19 cellular contexts compared by ENCODE assay signal in the genomic region with DNA sequence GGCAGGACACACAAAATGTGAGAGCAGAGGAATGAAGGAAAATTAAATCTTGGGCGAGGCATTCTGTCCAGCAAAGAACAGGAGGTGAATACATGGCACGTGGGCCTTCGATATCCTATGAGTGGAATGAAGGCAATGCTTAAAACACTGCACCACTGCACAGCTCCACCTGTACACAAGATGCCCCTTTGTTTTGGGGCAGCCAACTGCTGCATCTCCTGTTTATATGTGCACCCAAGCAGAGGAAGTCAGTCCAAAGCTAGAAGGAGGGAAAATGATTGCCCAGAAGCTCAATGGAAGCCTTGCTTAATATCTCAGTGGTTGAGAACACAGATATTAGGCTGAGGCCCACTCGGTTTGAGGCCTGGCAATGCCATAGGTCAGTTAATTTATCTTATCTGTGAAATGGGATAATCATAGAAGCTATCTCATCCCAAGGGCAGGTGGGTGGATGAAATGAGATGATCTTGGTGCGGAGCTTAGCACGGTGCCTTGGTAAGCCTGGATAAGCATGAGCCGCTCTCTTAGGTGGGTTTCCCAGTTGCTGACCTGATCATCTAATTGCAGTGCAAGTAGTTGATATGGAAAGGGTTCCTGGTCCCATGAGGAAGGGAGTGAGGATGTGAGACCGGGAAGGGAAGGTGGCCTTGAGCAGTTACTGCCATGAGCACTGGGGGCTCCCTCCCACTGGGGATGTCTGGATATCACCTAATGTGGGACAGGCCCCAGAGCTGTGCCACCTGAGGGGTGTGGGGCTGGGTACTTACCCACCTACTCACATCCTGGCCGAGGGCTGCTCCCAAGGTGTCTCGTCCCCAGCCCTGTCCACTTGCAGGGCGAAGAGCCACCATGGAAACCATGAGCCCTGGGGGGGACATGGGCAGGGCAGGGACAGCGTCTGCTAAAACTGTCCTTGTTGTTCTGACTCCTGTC. TPM values are rescaled to one million over a fixed set of nuclear protein-coding genes. Genes with fewer than 3 reads are reported as not detected.
DNase-seq lines count a peak whose midpoint lies in the region; ATAC-seq and TF ChIP-seq lines count a peak whose summit lies in the region.
"Had no signal": no experiment of that assay in that cellular context is flagged by ENCODE, and none has a peak within 500 bp of the region (broad histone marks: within the 10 kb centered on the region; RNA-seq: fewer than 3 reads in every experiment).

No MANE protein-coding gene starts in this region.

- POLR2A ChIA-PET in WTC11 (lab: Charles Lee): interaction anchor here (2.5 kb wide), 1 partner anchor 27 kb away, joined by 10 read pairs; the partner anchor contains the start of gene RRBP1

- H3K79me2 ChIP-seq in GM23338 (replicated peaks; ENCODE audit: insufficient read depth): no peaks in the 10 kb centered on the region

- H3K27ac ChIP-seq in GM23338 (ENCODE audit: low read depth) (no peak overlapping the region), mesenchymal stem cell (ENCODE audit: low read length, poor library complexity, severe bottlenecking) (no peak overlapping the region)
- H3K27ac ChIP-seq: GM23248 had no signal

- no peak overlapping the region for H3K23ac ChIP-seq in mesenchymal stem cell (ENCODE audit: low read length in 2 of 2)

- H2BK120ac ChIP-seq in mesenchymal stem cell (ENCODE audit: low read depth, low read length): peak overlapping the region; percentile 78

- ATAC-seq in GM23338: peak; percentile 32
- ATAC-seq in WTC11: peak; percentile 32; the same call in 1 of the 2 replicates
- no peak for ATAC-seq in activated T-cell treated with anti-CD3 and anti-CD28 coated beads, Interleukin-2, amount 50 U/mL, for 72 hours (replicated peaks in 1 of 2)
- no peak for ATAC-seq in GM19452 (IDR thresholded peaks at IDR 0.05; ENCODE audit: unreplicated experiment)

- no peaks in the 10 kb centered on the region for H4K20me1 ChIP-seq in GM23338 (replicated peaks; ENCODE audit: insufficient read depth)
- H4K20me1 ChIP-seq: BLaER1 had no signal

- no peaks in the 10 kb centered on the region for H3K9me2 ChIP-seq in GM23338 (ENCODE audit: insufficient read depth)

- H3K9me3 ChIP-seq in mesenchymal stem cell (ENCODE audit: control insufficient read depth, low read length): no peaks in the 10 kb centered on the region
- H3K9me3 ChIP-seq: BLaER1, MG63 had no signal

- H2AFZ ChIP-seq in GM23338 (peak overlapping the region; percentile 97), mesenchymal stem cell (ENCODE audit: low read depth, low read length) (no peak overlapping the region)
- H2AFZ ChIP-seq: GM23248 had no signal

- H3K27me3 Mint-ChIP-seq in GM23338 (ENCODE audit: insufficient read depth, low read depth, poor library complexity) (peaks cover 6% of the 10 kb centered on the region), WTC11 (ENCODE audit: low read depth) (no peaks in the 10 kb centered on the region)
- H3K27me3 Mint-ChIP-seq in activated T-cell treated with anti-CD3 and anti-CD28 coated beads, Interleukin-2, amount 50 U/mL, for 72 hours (ENCODE audit: low read depth): no peaks in the 10 kb centered on the region
- no peaks in the 10 kb centered on the region for H3K27me3 Mint-ChIP-seq in activated T-helper 2 cell treated with anti-CD3 and anti-CD28 coated beads, Interferon-gamma antibody, Interleukin-2, Interleukin-4, amounts not matched to agents 10 μg/mL and 5 μg/mL and 100 μg/mL, durations not matched to agents 14 hours and 24 hours and 36 hours (ENCODE audit: low read depth)

- H3K79me1 ChIP-seq in mesenchymal stem cell (replicated peaks; ENCODE audit: low read length, poor library complexity, severe bottlenecking): no peaks in the 10 kb centered on the region

- H3K27ac Mint-ChIP-seq in GM23338 (no peak overlapping the region), WTC11 (no peak overlapping the region; the same call in 1 of the 2 replicates)
- H3K27ac Mint-ChIP-seq in activated T-cell treated with anti-CD3 and anti-CD28 coated beads, Interleukin-2, amount 50 U/mL, for 72 hours: no peak overlapping the region
- H3K27ac Mint-ChIP-seq in activated T-helper 2 cell treated with anti-CD3 and anti-CD28 coated beads, Interferon-gamma antibody, Interleukin-2, Interleukin-4, amounts not matched to agents 10 μg/mL and 5 μg/mL and 100 μg/mL, durations not matched to agents 14 hours and 24 hours and 36 hours: no peak overlapping the region

- H3K4ac ChIP-seq in mesenchymal stem cell (ENCODE audit: low read depth in 1 of 2, low read length in 2 of 2): no peak overlapping the region

- DNase-seq in GM23338 (ENCODE audit: low spot score): no peak
- DNase-seq in WTC11 (ENCODE audit: low spot score): no peak
- no peak for DNase-seq in mesenchymal stem cell
- DNase-seq in renal cortical epithelial cell (ENCODE audit: low read depth): peak; percentile 15
- no peak for DNase-seq in activated T-cell treated with anti-CD3 and anti-CD28 coated beads, Interleukin-2, amount 50 U/mL, for 72 hours
- no peak for DNase-seq in KG1 (lab: John Stamatoyannopoulos, UW)
- no peak for DNase-seq in activated T-helper 2 cell treated with anti-CD3 and anti-CD28 coated beads, Interferon-gamma antibody, Interleukin-2, Interleukin-4, amounts not matched to agents 10 μg/mL and 5 μg/mL and 100 μg/mL, durations not matched to agents 14 hours and 24 hours and 36 hours (ENCODE audit: low spot score)
- DNase-seq: CD8-positive, alpha-beta memory T cell; GDM1; GM23248; Karpas-422; MG63; NCI-H1092; NCI-H2081 treated with DMSO at 0.1 percent for 48 hours; NCI-H524; Right ventricle myocardium superior had no signal

- no peaks in the 10 kb centered on the region for H3K9me3 Mint-ChIP-seq in GM23338
- H3K9me3 Mint-ChIP-seq in WTC11: no peaks in the 10 kb centered on the region
- no peaks in the 10 kb centered on the region for H3K9me3 Mint-ChIP-seq in activated T-cell treated with anti-CD3 and anti-CD28 coated beads, Interleukin-2, amount 50 U/mL, for 72 hours
- no peaks in the 10 kb centered on the region for H3K9me3 Mint-ChIP-seq in activated T-helper 2 cell treated with anti-CD3 and anti-CD28 coated beads, Interferon-gamma antibody, Interleukin-2, Interleukin-4, amounts not matched to agents 10 μg/mL and 5 μg/mL and 100 μg/mL, durations not matched to agents 14 hours and 24 hours and 36 hours
- H3K9me3 Mint-ChIP-seq: CD8-positive, alpha-beta memory T cell had no signal

- peak overlapping the region; percentile 75 for H2BK15ac ChIP-seq in mesenchymal stem cell (ENCODE audit: low read depth, poor library complexity, severe bottlenecking)

- peak overlapping the region; percentile 19 to 29 for H3K18ac ChIP-seq in mesenchymal stem cell (ENCODE audit: low read depth in 1 of 2, low read length in 2 of 2)

- H3K4me3 Mint-ChIP-seq in GM23338 (no peak overlapping the region), WTC11 (no peak overlapping the region)
- H3K4me3 Mint-ChIP-seq in activated T-cell treated with anti-CD3 and anti-CD28 coated beads, Interleukin-2, amount 50 U/mL, for 72 hours: no peak overlapping the region
- no peak overlapping the region for H3K4me3 Mint-ChIP-seq in activated T-helper 2 cell treated with anti-CD3 and anti-CD28 coated beads, Interferon-gamma antibody, Interleukin-2, Interleukin-4, amounts not matched to agents 10 μg/mL and 5 μg/mL and 100 μg/mL, durations not matched to agents 14 hours and 24 hours and 36 hours (ENCODE audit: low read depth)
- H3K4me3 Mint-ChIP-seq: CD8-positive, alpha-beta memory T cell had no signal

- no peak overlapping the region for H2AK5ac ChIP-seq in mesenchymal stem cell (ENCODE audit: low read length, severe bottlenecking)

- H3K4me1 Mint-ChIP-seq in GM23338 (peaks cover 14% of the 10 kb centered on the region), WTC11 (peaks cover 17% of the 10 kb centered on the region)
- no peaks in the 10 kb centered on the region for H3K4me1 Mint-ChIP-seq in activated T-cell treated with anti-CD3 and anti-CD28 coated beads, Interleukin-2, amount 50 U/mL, for 72 hours (ENCODE audit: low read depth)
- no peaks in the 10 kb centered on the region for H3K4me1 Mint-ChIP-seq in activated T-helper 2 cell treated with anti-CD3 and anti-CD28 coated beads, Interferon-gamma antibody, Interleukin-2, Interleukin-4, amounts not matched to agents 10 μg/mL and 5 μg/mL and 100 μg/mL, durations not matched to agents 14 hours and 24 hours and 36 hours (ENCODE audit: low read depth)
- H3K4me1 Mint-ChIP-seq: CD8-positive, alpha-beta memory T cell had no signal

- peak overlapping the region; percentile 48 for H4K8ac ChIP-seq in mesenchymal stem cell (ENCODE audit: low read length)

- H2BK12ac ChIP-seq in mesenchymal stem cell (ENCODE audit: low read length in 2 of 2): peak overlapping the region in 1 of 2 experiments; percentile 50

- intact Hi-C loops in activated T-helper 2 cell treated with anti-CD3 and anti-CD28 coated beads, Interferon-gamma antibody, Interleukin-2, Interleukin-4, amounts not matched to agents 10 μg/mL and 5 μg/mL and 100 μg/mL, durations not matched to agents 14 hours and 24 hours and 36 hours (cut with micrococcal nuclease): no loop called here

- peak overlapping the region in 1 of 2 experiments; percentile 2 for H3K14ac ChIP-seq in mesenchymal stem cell (ENCODE audit: low read length in 2 of 2)

- H4K91ac ChIP-seq in mesenchymal stem cell (ENCODE audit: low read length): peak overlapping the region; percentile 18

- H3F3A ChIP-seq in GM23338 (replicated peaks; ENCODE audit: low read depth): no peaks in the 10 kb centered on the region

- H3K36me3 ChIP-seq in GM23338 (ENCODE audit: insufficient read depth) (no peaks in the 10 kb centered on the region), mesenchymal stem cell (ENCODE audit: control insufficient read depth in 1 of 2, insufficient read depth in 2 of 2, low read depth in 1 of 2, low read length in 2 of 2) (no peaks in the 10 kb centered on the region)
- H3K36me3 ChIP-seq: BLaER1, MG63 had no signal

- CTCF ChIA-PET in WTC11 (lab: Charles Lee): interaction anchor here (1.3 to 3.6 kb wide), 3 partner anchors 9 to 229 kb away, joined by 3 to 19 read pairs (median 4); partner anchors contain the start of gene RRBP1

- no peaks in the 10 kb centered on the region for H3K27me3 ChIP-seq in GM23338 (ENCODE audit: insufficient read depth)
- peaks cover 0 to 9% of the 10 kb centered on the region in 2 experiments for H3K27me3 ChIP-seq in mesenchymal stem cell (ENCODE audit: control insufficient read depth in 1 of 2, insufficient read depth in 1 of 2, low read length in 2 of 2)
- H3K27me3 ChIP-seq: BLaER1, MG63 had no signal

- 86% methylated on average over 12 of the region's 12 CpGs for WGBS in mesenchymal stem cell

- no peak overlapping the region for H2BK5ac ChIP-seq in mesenchymal stem cell (ENCODE audit: low read depth, low read length, poor library complexity, severe bottlenecking)

- H3K9ac ChIP-seq in mesenchymal stem cell (ENCODE audit: low read length): no peak overlapping the region
- H3K9ac ChIP-seq: BLaER1, GM23248 had no signal

- no peak for TF ChIP-seq CTCF in GM23338 (conservative IDR thresholded peaks at IDR 0.05; ENCODE audit: low read depth in 2 of 2)
- no peak for TF ChIP-seq CTCF in WTC11 (IDR thresholded peaks at IDR 0.05)

- H3K4me1 ChIP-seq in GM23338 (ENCODE audit: insufficient read depth) (peaks cover 9% of the 10 kb centered on the region; the same call in 1 of the 2 replicates), mesenchymal stem cell (ENCODE audit: control insufficient read depth, insufficient read depth, low read depth, low read length) (peaks cover 6% of the 10 kb centered on the region)

- H3K4me3 ChIP-seq in GM23338 (no peak overlapping the region), mesenchymal stem cell (ENCODE audit: insufficient read depth in 1 of 2, low read depth in 1 of 2, low read length in 2 of 2) (no peak overlapping the region)
- H3K4me3 ChIP-seq: BLaER1, GM23248, MG63 had no signal

- H3K4me2 ChIP-seq in GM23338 (no peak overlapping the region), mesenchymal stem cell (ENCODE audit: low read length, poor library complexity, severe bottlenecking) (no peak overlapping the region)

- H3K36me3 Mint-ChIP-seq in GM23338 (ENCODE audit: low read depth): no peaks in the 10 kb centered on the region
- H3K36me3 Mint-ChIP-seq in WTC11: no peaks in the 10 kb centered on the region
- no peaks in the 10 kb centered on the region for H3K36me3 Mint-ChIP-seq in activated T-cell treated with anti-CD3 and anti-CD28 coated beads, Interleukin-2, amount 50 U/mL, for 72 hours (ENCODE audit: insufficient read depth in 2 of 2)
- H3K36me3 Mint-ChIP-seq in activated T-helper 2 cell treated with anti-CD3 and anti-CD28 coated beads, Interferon-gamma antibody, Interleukin-2, Interleukin-4, amounts not matched to agents 10 μg/mL and 5 μg/mL and 100 μg/mL, durations not matched to agents 14 hours and 24 hours and 36 hours (ENCODE audit: low read depth): no peaks in the 10 kb centered on the region
- H3K36me3 Mint-ChIP-seq: CD8-positive, alpha-beta memory T cell had no signal

RNA-seq across cellular contexts. Expression of gene BANF2, which starts 9.9 kb away (rescaled TPM):
- total RNA-seq in GM23338 (2014; rRNA removed; shearing (Covaris generic)): not detected in 2 replicates
- not detected in 2 replicates for polyA plus RNA-seq in GM23338 (2016; fragmentation: Nextera tagmentation; extraction: Ambion mirVana)
- total RNA-seq in WTC11 (2021) (not detected in 3 replicates), renal cortical epithelial cell (not detected in 2 replicates)
- polyA plus RNA-seq in mesenchymal stem cell (2013, experiment 1 of 2): not detected
- not detected for polyA plus RNA-seq in mesenchymal stem cell (2013, experiment 2 of 2)
- total RNA-seq in activated T-cell treated with anti-CD3 and anti-CD28 coated beads, Interleukin-2, amount 50 U/mL, for 72 hours: not detected
- not detected in 2 replicates for total RNA-seq in activated T-helper 2 cell treated with anti-CD3 and anti-CD28 coated beads, Interferon-gamma antibody, Interleukin-2, Interleukin-4, amounts not matched to agents 10 μg/mL and 5 μg/mL and 100 μg/mL, durations not matched to agents 14 hours and 24 hours and 36 hours
- total RNA-seq: A172; CD8-positive, alpha-beta memory T cell; GM23248; Right ventricle myocardium superior had no signal
- polyA plus RNA-seq: CD8-positive, alpha-beta memory T cell; GM23248 had no signal

RNA-seq across cellular contexts. Expression of gene RRBP1, which starts 27.6 kb away (rescaled TPM):
- total RNA-seq in GM23338 (2014; rRNA removed; shearing (Covaris generic)): 105 and 109 TPM in 2 replicates
- 113 and 125 TPM in 2 replicates for polyA plus RNA-seq in GM23338 (2016; fragmentation: Nextera tagmentation; extraction: Ambion mirVana)
- 161 to 171 TPM (median 162 TPM) in 3 replicates for total RNA-seq in WTC11 (2021)
- polyA plus RNA-seq in mesenchymal stem cell (2013, experiment 1 of 2): 209 TPM
- polyA plus RNA-seq in mesenchymal stem cell (2013, experiment 2 of 2): 195 TPM
- 103 and 338 TPM in 2 replicates for total RNA-seq in renal cortical epithelial cell
- 10 to 100 TPM; 17.1 to 25.7 TPM for total RNA-seq in activated T-cell treated with anti-CD3 and anti-CD28 coated beads, Interleukin-2, amount 50 U/mL, for 72 hours
- total RNA-seq in activated T-helper 2 cell treated with anti-CD3 and anti-CD28 coated beads, Interferon-gamma antibody, Interleukin-2, Interleukin-4, amounts not matched to agents 10 μg/mL and 5 μg/mL and 100 μg/mL, durations not matched to agents 14 hours and 24 hours and 36 hours: 73.1 and 73.6 TPM in 2 replicates

Comparison
In these comparisons a context has a peak if more than half of its experiments do, and no peak if none do; other contexts are left out.
1. ATAC-seq: peak in GM23338 (single experiment) and WTC11 (single experiment); none in activated T-cell treated with anti-CD3 and anti-CD28 coated beads, Interleukin-2, amount 50 U/mL, for 72 hours (0 of 2) and GM19452 (single experiment).